In genomic region chr13:109869312-109870237, GRCh38 we compare ENCODE assay signal across 9 cellular contexts.
DNase-seq lines count a peak whose midpoint lies in the region; ATAC-seq, FAIRE-seq and TF ChIP-seq lines count a peak whose summit lies in the region.
"Had no signal": no experiment of that assay in that cellular context is flagged by ENCODE, and none has a peak within 500 bp of the region (broad histone marks: within the 10 kb centered on the region; RNA-seq: fewer than 3 reads in every experiment).

No MANE protein-coding gene starts in this region.

- no peaks in the 10 kb centered on the region for H4K20me1 ChIP-seq in GM12878 (ENCODE audit: control insufficient read depth, insufficient read depth)

- H3K4me1 Mint-ChIP-seq in activated naive CD4-positive, alpha-beta T cell treated with anti-CD3 and anti-CD28 coated beads for 36 hours (ENCODE audit: low read depth), result peaks cover 10% of the 10 kb centered on the region

- no peaks in the 10 kb centered on the region for H3K36me3 ChIP-seq in GM12878 (ENCODE audit: control insufficient read depth in 2 of 2, insufficient read depth in 2 of 2, low read length in 1 of 2)

- no peak for TF ChIP-seq RAD21 in GM12878 (IDR thresholded peaks at IDR 0.05; ENCODE audit: insufficient read depth, low read depth, low read length)

- H3K27ac ChIP-seq in GM12878 (ENCODE audit: control insufficient read depth, insufficient read depth), result no peak overlapping the region

- H3K27ac Mint-ChIP-seq in activated naive CD4-positive, alpha-beta T cell treated with anti-CD3 and anti-CD28 coated beads for 36 hours, result no peak overlapping the region

- WGBS in GM12878 (ENCODE audit: insufficient coverage, insufficient replicate concordance, low lambda C conversion rate, missing lambda C conversion rate), result 35% methylated on average over 43 of the region's 43 CpGs

- intact Hi-C loops in activated naive CD4-positive, alpha-beta T cell treated with anti-CD3 and anti-CD28 coated beads for 36 hours (cut with micrococcal nuclease), result loop anchor here (1.0 kb wide), 1 partner anchor 29 kb away; no protein-coding TSS in a partner anchor
- intact Hi-C loops in GM12878 (cut with micrococcal nuclease; ENCODE audit: unreplicated experiment), result no loop called here

- H3K27me3 Mint-ChIP-seq in activated naive CD4-positive, alpha-beta T cell treated with anti-CD3 and anti-CD28 coated beads for 36 hours (ENCODE audit: low read depth), result peaks cover 42% of the 10 kb centered on the region

- POLR2A ChIA-PET in GM12878 (lab: Charles Lee), result no interaction called here

- H3K9me3 ChIP-seq in GM12878 (replicated peaks; ENCODE audit: control insufficient read depth, insufficient read depth, low read length), result no peaks in the 10 kb centered on the region

- DNase-seq in activated naive CD4-positive, alpha-beta T cell treated with anti-CD3 and anti-CD28 coated beads for 36 hours, result peak; percentile 67
- DNase-seq in activated naive CD4-positive, alpha-beta T cell treated with Interleukin-2 at 50 U/mL for 16 hours, result no peak
- DNase-seq in NCI-H524 (lab: John Stamatoyannopoulos, UW) (peak; percentile 91 to 94), GM12878 (ENCODE audit: low read depth, low spot score) (no peak), kidney tubule cell (ENCODE audit: low spot score) (peak; percentile 93), HPDE6-E6E7 (ENCODE audit: extremely low spot score) (no peak)
- DNase-seq in stimulated activated CD8-positive, alpha-beta memory T cell treated with anti-CD3 and anti-CD28 coated beads, Interleukin-2, amount 100 ng/mL, for 48 hours (ENCODE audit: low read depth in 2 of 2), result peak; percentile 1 to 5

- no peaks in the 10 kb centered on the region for H3K27me3 ChIP-seq in GM12878 (replicated peaks in 1 of 2; ENCODE audit: control insufficient read depth in 2 of 2, insufficient read depth in 2 of 2, low read length in 1 of 2)

- no peak overlapping the region for H2AFZ ChIP-seq in GM12878 (ENCODE audit: control insufficient read depth, low read depth, low read length)

- in situ Hi-C loops in GM12878 (cut with MboI), result no loop called here

- no peak for TF ChIP-seq POLR2A in GM12878 (IDR thresholded peaks at IDR 0.05; ENCODE audit: low read depth, low read length)

- RAD21 ChIA-PET in GM12878 (lab: Charles Lee; ENCODE audit: unreplicated experiment), result no interaction called here

- TF ChIP-seq CTCF in GM12878 (IDR thresholded peaks at IDR 0.05 in 2 of 3, conservative IDR thresholded peaks at IDR 0.05 in 1 of 3; ENCODE audit: control insufficient read depth in 2 of 3, extremely low read depth in 1 of 3, insufficient read depth in 1 of 3, low read depth in 3 of 3, low read length in 3 of 3), result no peak

- peak; percentile 61 for ATAC-seq in GM12878
- ATAC-seq in HG02885 (IDR thresholded peaks at IDR 0.05; ENCODE audit: poor library complexity, unreplicated experiment), result no peak

- no peak overlapping the region for H3K9ac ChIP-seq in GM12878 (ENCODE audit: control insufficient read depth, insufficient read depth, low read length)

- no peaks in the 10 kb centered on the region for H3K79me2 ChIP-seq in GM12878 (ENCODE audit: control insufficient read depth, insufficient read depth, low read length)

- no peaks in the 10 kb centered on the region for H3K36me3 Mint-ChIP-seq in activated naive CD4-positive, alpha-beta T cell treated with anti-CD3 and anti-CD28 coated beads for 36 hours (ENCODE audit: low read depth)

- H3K4me1 ChIP-seq in GM12878 (ENCODE audit: control insufficient read depth, insufficient read depth, low read length), result no peaks in the 10 kb centered on the region

- CTCF ChIA-PET in activated naive CD4-positive, alpha-beta T cell treated with anti-CD3 and anti-CD28 coated beads for 36 hours (lab: Charles Lee), result no interaction called here
- CTCF ChIA-PET in GM12878 (lab: Yijun Ruan, JAX), result no interaction called here

- H3K9me3 Mint-ChIP-seq in activated naive CD4-positive, alpha-beta T cell treated with anti-CD3 and anti-CD28 coated beads for 36 hours, result no peaks in the 10 kb centered on the region

- H3K4me3 ChIP-seq in GM12878, result no peak overlapping the region

- no peak for TF ChIP-seq EP300 in GM12878 (IDR thresholded peaks at IDR 0.05; ENCODE audit: borderline replicate concordance in 1 of 2, control insufficient read depth in 1 of 2, low read depth in 2 of 2, low read length in 2 of 2)

- H3K4me3 Mint-ChIP-seq in activated naive CD4-positive, alpha-beta T cell treated with anti-CD3 and anti-CD28 coated beads for 36 hours, result peak overlapping the region; percentile 29

- no TSS peak for BruUV-seq in GM12878 (replicated peaks; lab: Mats Ljungman, UMichigan)

- SMC1A ChIA-PET in GM12878 (lab: Charles Lee; ENCODE audit: uncharacterized antibody, unreplicated experiment), result interaction anchor here (0.8 kb wide), 1 partner anchor 43 kb away, joined by 3 read pairs; no protein-coding TSS in a partner anchor

- no peak overlapping the region for H3K4me2 ChIP-seq in GM12878 (ENCODE audit: control insufficient read depth, insufficient read depth)

- no peak for FAIRE-seq in GM12878 (lab: Jason Lieb, UNC)
- FAIRE-seq: G401.6 had no signal

TF ChIP-seq in GM12878, 131 proteins besides CTCF, POLR2A, EP300 and RAD21:
- peak in 1 of 2 experiments; percentile 50; a peak in 1 of 4 replicates for TF ChIP-seq BHLHE40 (IDR thresholded peaks at IDR 0.05; ENCODE audit: borderline replicate concordance in 1 of 2, low read depth in 2 of 2, low read length in 1 of 2)
- TF ChIP-seq MTA2 (IDR thresholded peaks at IDR 0.05; ENCODE audit: low read depth), result no peak

Comparison
In these comparisons a context has a peak if more than half of its experiments do, and no peak if none do; other contexts are left out.
1. DNase-seq: peak in activated naive CD4-positive, alpha-beta T cell treated with anti-CD3 and anti-CD28 coated beads for 36 hours (single experiment), NCI-H524 (2 of 2), kidney tubule cell (single experiment) and stimulated activated CD8-positive, alpha-beta memory T cell treated with anti-CD3 and anti-CD28 coated beads, Interleukin-2, amount 100 ng/mL, for 48 hours (2 of 2); none in activated naive CD4-positive, alpha-beta T cell treated with Interleukin-2 at 50 U/mL for 16 hours (single experiment), GM12878 (single experiment) and HPDE6-E6E7 (single experiment).